In the genomic region with DNA sequence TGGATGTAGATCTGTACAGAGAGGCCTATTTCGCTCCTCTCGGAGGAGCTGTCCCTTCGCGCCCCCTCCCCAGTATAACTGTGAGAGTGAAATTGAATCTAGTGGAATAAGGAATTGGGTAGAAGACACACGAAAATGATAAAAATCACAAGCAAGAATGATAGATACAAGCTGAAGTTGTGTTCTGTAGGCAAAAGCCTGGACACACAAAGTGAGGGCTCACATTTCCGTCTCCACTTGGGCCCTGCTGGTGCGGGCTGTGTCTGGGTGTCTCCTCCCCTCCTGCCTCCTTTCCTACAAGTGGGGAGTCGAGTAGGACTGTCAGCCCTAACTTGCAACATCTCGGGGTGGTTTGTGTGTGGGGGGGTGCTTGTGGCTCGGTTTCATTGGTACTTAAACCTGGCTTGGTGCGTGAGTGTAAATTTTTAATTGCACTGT, we compare ENCODE assay signal across 10 cellular contexts. TPM values are rescaled to one million over a fixed set of nuclear protein-coding genes. Genes with fewer than 3 reads are reported as not detected.
A peak's percentile ranks its signal among the peaks of the same experiment; 100 is the strongest.
DNase-seq lines count a peak whose midpoint lies in the region; ATAC-seq and TF ChIP-seq lines count a peak whose summit lies in the region.
"Had no signal": no experiment of that assay in that cellular context is flagged by ENCODE, and none has a peak within 500 bp of the region (broad histone marks: within the 10 kb centered on the region; RNA-seq: fewer than 3 reads in every experiment).

No MANE protein-coding gene starts in this region.

- no peaks in the 10 kb centered on the region for H3K36me3 Mint-ChIP-seq in activated T-cell treated with anti-CD3 and anti-CD28 coated beads, Interleukin-2, amount 50 U/mL, for 72 hours (ENCODE audit: insufficient read depth in 2 of 2)
- no peaks in the 10 kb centered on the region for H3K36me3 Mint-ChIP-seq in endodermal cell (ENCODE audit: low read depth)

- H2AFZ ChIP-seq in IMR-90 (replicated peaks; ENCODE audit: low read length, poor library complexity) (peak overlapping the region; percentile 1), smooth muscle cell (ENCODE audit: low read depth) (no peak overlapping the region)

- H2AK5ac ChIP-seq in IMR-90 (ENCODE audit: low read depth, low read length): no peak overlapping the region

- intact Hi-C loops in IMR-90 (cut with micrococcal nuclease): no loop called here

- BruUV-seq in IMR-90 (replicated peaks; lab: Mats Ljungman, UMichigan): no TSS peak

- ATAC-seq in activated T-cell treated with anti-CD3 and anti-CD28 coated beads, Interleukin-2, amount 50 U/mL, for 72 hours (replicated peaks in 1 of 2): no peak
- ATAC-seq in IMR-90 (ENCODE audit: low read depth): no peak
- ATAC-seq in HG02798 (IDR thresholded peaks at IDR 0.05; ENCODE audit: poor library complexity, unreplicated experiment): no peak

- peaks cover 77% of the 10 kb centered on the region for H3K27me3 Mint-ChIP-seq in activated T-cell treated with anti-CD3 and anti-CD28 coated beads, Interleukin-2, amount 50 U/mL, for 72 hours (ENCODE audit: low read depth)
- peaks cover 96% of the 10 kb centered on the region for H3K27me3 Mint-ChIP-seq in endodermal cell (ENCODE audit: insufficient read depth)

- no peak for TF ChIP-seq RAD21 in IMR-90 (IDR thresholded peaks at IDR 0.05; ENCODE audit: low read length)

- H3K27me3 ChIP-seq in IMR-90 (ENCODE audit: control insufficient read depth, insufficient read depth, low read length) (peaks cover 92% of the 10 kb centered on the region), endodermal cell (ENCODE audit: control insufficient read depth, insufficient read depth, low read length, poor library complexity, severe bottlenecking) (peaks cover 99% of the 10 kb centered on the region), smooth muscle cell (ENCODE audit: low read depth) (peaks cover 100% of the 10 kb centered on the region)

- no peak overlapping the region for H2BK15ac ChIP-seq in IMR-90 (ENCODE audit: low read depth, low read length)

- no peak overlapping the region for H4K5ac ChIP-seq in IMR-90 (ENCODE audit: low read depth, low read length)

- H4K91ac ChIP-seq in IMR-90 (ENCODE audit: insufficient read depth, low read depth, low read length): no peak overlapping the region

- no peaks in the 10 kb centered on the region for H3F3A ChIP-seq in smooth muscle cell (ENCODE audit: low read depth)

- no peak overlapping the region for H3K18ac ChIP-seq in IMR-90 (ENCODE audit: low read depth, low read length)

- no peaks in the 10 kb centered on the region for H3K36me3 ChIP-seq in IMR-90 (ENCODE audit: control insufficient read depth, insufficient read depth, low read length)
- H3K36me3 ChIP-seq in endodermal cell (ENCODE audit: control insufficient read depth, insufficient read depth, low read length): no peaks in the 10 kb centered on the region
- H3K36me3 ChIP-seq in smooth muscle cell (ENCODE audit: low read depth): no peaks in the 10 kb centered on the region

- no peak overlapping the region for H2BK20ac ChIP-seq in IMR-90 (ENCODE audit: low read depth, low read length)

- H2AK9ac ChIP-seq in IMR-90 (replicated peaks; ENCODE audit: low read depth, low read length, poor library complexity): no peak overlapping the region

- WGBS in IMR-90 (ENCODE audit: extremely low coverage in 2 of 2, insufficient read length in 1 of 2), 2 experiments: no CpG with 5 or more reads among the region's 11 CpGs
- WGBS in endodermal cell (ENCODE audit: insufficient coverage in 1 of 2, insufficient read length in 1 of 2), 2 experiments: 7 to 16% methylated on average over 3 to 10 of the region's 11 CpGs
- 9% methylated on average over 11 of the region's 11 CpGs for WGBS in smooth muscle cell (ENCODE audit: low lambda C conversion rate)

- H3K9ac ChIP-seq in IMR-90 (ENCODE audit: low read depth, low read length) (no peak overlapping the region), endodermal cell (ENCODE audit: extremely low read depth, low read length, poor library complexity, severe bottlenecking) (no peak overlapping the region), smooth muscle cell (ENCODE audit: low read depth) (no peak overlapping the region)

- no peaks in the 10 kb centered on the region for H3K79me2 ChIP-seq in smooth muscle cell (ENCODE audit: low read depth)

- TF ChIP-seq POLR2A in IMR-90 (IDR thresholded peaks at IDR 0.05; ENCODE audit: low read depth, low read length): no peak

- no peak for TF ChIP-seq CTCF in IMR-90 (conservative IDR thresholded peaks at IDR 0.05; ENCODE audit: low read depth, low read length)
- no peak for TF ChIP-seq CTCF in endodermal cell (conservative IDR thresholded peaks at IDR 0.05)
- TF ChIP-seq CTCF in smooth muscle cell (IDR thresholded peaks at IDR 0.05; ENCODE audit: borderline replicate concordance, insufficient read depth, poor library complexity, severe bottlenecking): no peak

- H3K4me3 Mint-ChIP-seq in activated T-cell treated with anti-CD3 and anti-CD28 coated beads, Interleukin-2, amount 50 U/mL, for 72 hours: peak overlapping the region; percentile 78 to 80
- H3K4me3 Mint-ChIP-seq in endodermal cell: no peak overlapping the region

- no peak overlapping the region for H3K4ac ChIP-seq in IMR-90 (ENCODE audit: low read depth, low read length)

- peak in 1 of 2 donors; percentile 15 for DNase-seq in activated T-cell treated with anti-CD3 and anti-CD28 coated beads, Interleukin-2, amount 50 U/mL, for 72 hours
- DNase-seq in activated T-cell treated with anti-CD3 and anti-CD28 coated beads for 4 hours (no peak), IMR-90 (no peak), endodermal cell (peak; percentile 70), smooth muscle cell (lab: John Stamatoyannopoulos, UW; ENCODE audit: unreplicated experiment) (no peak), NCI-H774 (lab: John Stamatoyannopoulos, UW) (no peak), UCSD-AML1 (lab: John Stamatoyannopoulos, UW; ENCODE audit: unreplicated experiment) (no peak)

- no peak overlapping the region for H3K4me3 ChIP-seq in IMR-90 (ENCODE audit: insufficient read depth, low read depth, low read length)
- H3K4me3 ChIP-seq in endodermal cell (ENCODE audit: low read length): peak overlapping the region; percentile 71
- H3K4me3 ChIP-seq in smooth muscle cell: no peak overlapping the region

- CTCF ChIA-PET in IMR-90 (lab: Yijun Ruan, JAX): no interaction called here

- no peak overlapping the region for H2BK5ac ChIP-seq in IMR-90 (ENCODE audit: low read depth, low read length, poor library complexity, severe bottlenecking)

- H4K8ac ChIP-seq in IMR-90 (ENCODE audit: low read depth in 2 of 2, low read length in 2 of 2): no peak overlapping the region

- H3K9me3 Mint-ChIP-seq in activated T-cell treated with anti-CD3 and anti-CD28 coated beads, Interleukin-2, amount 50 U/mL, for 72 hours: no peaks in the 10 kb centered on the region
- no peaks in the 10 kb centered on the region for H3K9me3 Mint-ChIP-seq in endodermal cell

- H2BK120ac ChIP-seq in IMR-90 (ENCODE audit: low read depth, low read length): no peak overlapping the region

- H3K14ac ChIP-seq in IMR-90 (replicated peaks; ENCODE audit: low read depth, low read length): no peak overlapping the region

- H4K20me1 ChIP-seq in IMR-90 (ENCODE audit: insufficient read depth, low read length): peaks cover 28% of the 10 kb centered on the region; the same call in 1 of the 2 replicates
- peaks cover 7% of the 10 kb centered on the region for H4K20me1 ChIP-seq in smooth muscle cell (ENCODE audit: low read depth)

- H3K56ac ChIP-seq in IMR-90 (ENCODE audit: extremely low read depth, insufficient read depth, low read length): no peak overlapping the region

- H3K4me1 Mint-ChIP-seq in activated T-cell treated with anti-CD3 and anti-CD28 coated beads, Interleukin-2, amount 50 U/mL, for 72 hours (ENCODE audit: low read depth): peaks cover 37% of the 10 kb centered on the region
- peaks cover 39% of the 10 kb centered on the region for H3K4me1 Mint-ChIP-seq in endodermal cell

- H3K79me1 ChIP-seq in IMR-90 (ENCODE audit: low read depth in 1 of 2, low read length in 2 of 2): no peaks in the 10 kb centered on the region

- dilution Hi-C loops in IMR-90 (cut with HindIII; ENCODE audit: low sequenced_read_pairs, unreplicated experiment): no loop called here

- H3K9me1 ChIP-seq in IMR-90 (ENCODE audit: insufficient read depth, low read length): no peaks in the 10 kb centered on the region

- H3K4me2 ChIP-seq in IMR-90 (ENCODE audit: low read depth, low read length): no peak overlapping the region
- peak overlapping the region; percentile 75 for H3K4me2 ChIP-seq in smooth muscle cell

- H3K23ac ChIP-seq in IMR-90 (ENCODE audit: low read depth, low read length): no peak overlapping the region

- H3K27ac ChIP-seq in IMR-90 (ENCODE audit: insufficient read depth, low read length): no peak overlapping the region
- H3K27ac ChIP-seq in endodermal cell (ENCODE audit: low read depth, low read length): no peak overlapping the region
- H3K27ac ChIP-seq in smooth muscle cell (ENCODE audit: low read depth): no peak overlapping the region

- H3K27ac Mint-ChIP-seq in activated T-cell treated with anti-CD3 and anti-CD28 coated beads, Interleukin-2, amount 50 U/mL, for 72 hours: no peak overlapping the region
- H3K27ac Mint-ChIP-seq in endodermal cell: no peak overlapping the region

- POLR2A ChIA-PET in IMR-90 (lab: Charles Lee; ENCODE audit: unreplicated experiment): no interaction called here

- in situ Hi-C loops in IMR-90 (cut with MboI; ENCODE audit: low sequenced_read_pairs): loop anchor here (25.0 kb wide), 2 partner anchors 747 to 1522 kb away; no protein-coding TSS in a partner anchor

- H3K9me3 ChIP-seq in IMR-90 (ENCODE audit: control insufficient read depth, insufficient read depth, low read length) (peaks cover 9% of the 10 kb centered on the region), endodermal cell (ENCODE audit: control insufficient read depth, low read length) (no peaks in the 10 kb centered on the region), smooth muscle cell (replicated peaks; ENCODE audit: low read depth) (no peaks in the 10 kb centered on the region)

- H3K4me1 ChIP-seq in IMR-90 (ENCODE audit: control insufficient read depth, insufficient read depth, low read length) (peaks cover 10% of the 10 kb centered on the region), endodermal cell (ENCODE audit: control insufficient read depth, insufficient read depth, low read length) (peaks cover 9% of the 10 kb centered on the region), smooth muscle cell (ENCODE audit: low read depth) (peaks cover 39% of the 10 kb centered on the region)

TF ChIP-seq in IMR-90, 13 proteins besides CTCF, POLR2A, EP300 and RAD21 (continues in another document):
- TF ChIP-seq NFE2L2 (IDR thresholded peaks at IDR 0.05; ENCODE audit: low read depth, low read length): no peak
- TF ChIP-seq SMC3 (IDR thresholded peaks at IDR 0.05; ENCODE audit: low read depth, low read length): no peak

RNA-seq across cellular contexts. Expression of a gene that starts 0.5 kb away (rescaled TPM):
- total RNA-seq in activated T-cell treated with anti-CD3 and anti-CD28 coated beads, Interleukin-2, amount 50 U/mL, for 72 hours: not detected
- total RNA-seq in IMR-90 (2012; rRNA removed) (not detected in 2 replicates), endodermal cell (not detected), smooth muscle cell (0.49 and 0.63 TPM in 2 replicates)
- polyA plus RNA-seq in IMR-90 (2012; rRNA removed) (not detected in 2 replicates), smooth muscle cell (0.17 and 0.26 TPM in 2 replicates)
- polyA plus RNA-seq in IMR-90 (2012; cell fraction: cytosol; rRNA removed): not detected in 2 replicates
- not detected in 2 replicates for polyA plus RNA-seq in IMR-90 (2012; cell fraction: nucleus; rRNA removed; ENCODE audit: low replicate concordance)
- polyA plus RNA-seq in endodermal cell (2013, experiment 1 of 2): 2.8 TPM
- polyA plus RNA-seq in endodermal cell (2013, experiment 2 of 2): 1.6 TPM
- total RNA-seq: HT-29, RPMI7951 had no signal
